19 cellular contexts compared by ENCODE assay signal in genomic region chr5:9440517-9440916, GRCh38.
A peak's percentile ranks its signal among the peaks of the same experiment; 100 is the strongest.
DNase-seq lines count a peak whose midpoint lies in the region; TF ChIP-seq lines count a peak whose summit lies in the region.
"Had no signal": no experiment of that assay in that cellular context is flagged by ENCODE, and none has a peak within 500 bp of the region (broad histone marks: within the 10 kb centered on the region; RNA-seq: fewer than 3 reads in every experiment).

No MANE protein-coding gene starts in this region.

- no peak overlapping the region for H3K4ac ChIP-seq in mesenchymal stem cell (ENCODE audit: low read depth in 1 of 2, low read length in 2 of 2)

- no peak overlapping the region for H3K23ac ChIP-seq in mesenchymal stem cell (ENCODE audit: low read length in 2 of 2)

- H3K27ac Mint-ChIP-seq in neural progenitor cell: no peak overlapping the region
- H3K27ac Mint-ChIP-seq: activated CD4-positive, alpha-beta T cell treated with anti-CD3 and anti-CD28 coated beads, Interleukin-2, amount 10 ng/mL, durations not matched to agents 24 days and 14 days; activated naive CD8-positive, alpha-beta T cell treated with anti-CD3 and anti-CD28 coated beads, Interleukin-2, amount 10 ng/mL, durations not matched to agents 7 days and 5 days had no signal

- BruUV-seq in mammary epithelial cell (replicated peaks; lab: Mats Ljungman, UMichigan): no TSS peak

- no peaks in the 10 kb centered on the region for H3K27me3 ChIP-seq in mammary epithelial cell (ENCODE audit: insufficient read depth, low read length)
- no peaks in the 10 kb centered on the region for H3K27me3 ChIP-seq in mesenchymal stem cell (ENCODE audit: control insufficient read depth in 1 of 2, insufficient read depth in 1 of 2, low read length in 2 of 2)
- no peaks in the 10 kb centered on the region for H3K27me3 ChIP-seq in neural progenitor cell
- H3K27me3 ChIP-seq: heart left ventricle, sigmoid colon, tibial nerve had no signal

- no peaks in the 10 kb centered on the region for H3K27me3 Mint-ChIP-seq in neural progenitor cell (ENCODE audit: insufficient read depth, low read depth)
- H3K27me3 Mint-ChIP-seq: activated CD4-positive, alpha-beta T cell treated with anti-CD3 and anti-CD28 coated beads, Interleukin-2, amount 10 ng/mL, durations not matched to agents 24 days and 14 days; activated naive CD8-positive, alpha-beta T cell treated with anti-CD3 and anti-CD28 coated beads, Interleukin-2, amount 10 ng/mL, durations not matched to agents 7 days and 5 days had no signal

- H4K20me1 ChIP-seq in mammary epithelial cell (ENCODE audit: insufficient read depth, low read length) (no peaks in the 10 kb centered on the region), neural progenitor cell (ENCODE audit: low read depth) (no peaks in the 10 kb centered on the region)

- no peak overlapping the region for H4K91ac ChIP-seq in mesenchymal stem cell (ENCODE audit: low read length)

- H4K8ac ChIP-seq in mesenchymal stem cell (ENCODE audit: low read length): no peak overlapping the region

- no peak overlapping the region for H3K9ac ChIP-seq in mammary epithelial cell (ENCODE audit: insufficient read depth, low read length)
- no peak overlapping the region for H3K9ac ChIP-seq in mesenchymal stem cell (ENCODE audit: low read length)
- no peak overlapping the region for H3K9ac ChIP-seq in neural progenitor cell

- peak overlapping the region; percentile 39 for H3K4me2 ChIP-seq in mammary epithelial cell (ENCODE audit: insufficient read depth, low read depth, low read length)
- no peak overlapping the region for H3K4me2 ChIP-seq in mesenchymal stem cell (ENCODE audit: low read length, poor library complexity, severe bottlenecking)
- H3K4me2 ChIP-seq in neural progenitor cell: no peak overlapping the region

- WGBS in mammary epithelial cell (ENCODE audit: low coverage, missing lambda C conversion rate): 47% methylated on average over 2 of the region's 2 CpGs
- 53% methylated on average over 2 of the region's 2 CpGs for WGBS in mesenchymal stem cell

- DNase-seq in AG08396 (ENCODE audit: low spot score) (peak; percentile 12), LHCN-M2 (ENCODE audit: low read depth) (peak; percentile 75), mammary epithelial cell (peak; percentile 64), mesenchymal stem cell (peak; percentile 31), DMS153 treated with DMSO at 0.1 percent for 48 hours (lab: John Stamatoyannopoulos, UW; ENCODE audit: unreplicated experiment) (no peak), NCI-H2029 treated with DMSO at 0.1 percent for 48 hours (lab: John Stamatoyannopoulos, UW) (no peak), neural progenitor cell (ENCODE audit: low spot score) (no peak)
- no peak for DNase-seq in stimulated activated CD4-positive, alpha-beta T cell treated with anti-CD3 and anti-CD28 coated beads, Interleukin-2, amount 100 ng/mL, for 48 hours
- DNase-seq: activated CD4-positive, alpha-beta T cell treated with anti-CD3 and anti-CD28 coated beads, Interleukin-2, amount 10 ng/mL, durations not matched to agents 24 days and 14 days; activated naive CD8-positive, alpha-beta T cell treated with anti-CD3 and anti-CD28 coated beads, Interleukin-2, amount 10 ng/mL, durations not matched to agents 7 days and 5 days; activated T-cell treated with anti-CD3 and anti-CD28 coated beads for 4 hours; cerebellar nuclear complex; GDM1; heart left ventricle; islet precursor cell; NCI-H1092; sigmoid colon had no signal

- dilution Hi-C loops in mammary epithelial cell (cut with HindIII; ENCODE audit: low sequenced_read_pairs): no loop called here

- peaks cover 14% of the 10 kb centered on the region for H3K36me3 Mint-ChIP-seq in neural progenitor cell
- H3K36me3 Mint-ChIP-seq: activated naive CD8-positive, alpha-beta T cell treated with anti-CD3 and anti-CD28 coated beads, Interleukin-2, amount 10 ng/mL, durations not matched to agents 7 days and 5 days had no signal

- H3K36me3 ChIP-seq in mammary epithelial cell (ENCODE audit: insufficient read depth, low read length) (no peaks in the 10 kb centered on the region), mesenchymal stem cell (ENCODE audit: control insufficient read depth in 1 of 2, insufficient read depth in 2 of 2, low read depth in 1 of 2, low read length in 2 of 2) (peaks cover 0 to 7% of the 10 kb centered on the region in 2 experiments), neural progenitor cell (no peaks in the 10 kb centered on the region)
- H3K36me3 ChIP-seq: sigmoid colon had no signal

- no peak overlapping the region for H3K4me3 Mint-ChIP-seq in neural progenitor cell
- H3K4me3 Mint-ChIP-seq: activated CD4-positive, alpha-beta T cell treated with anti-CD3 and anti-CD28 coated beads, Interleukin-2, amount 10 ng/mL, durations not matched to agents 24 days and 14 days; activated naive CD8-positive, alpha-beta T cell treated with anti-CD3 and anti-CD28 coated beads, Interleukin-2, amount 10 ng/mL, durations not matched to agents 7 days and 5 days; neural crest cell had no signal

- no peak overlapping the region for H2BK12ac ChIP-seq in mesenchymal stem cell (ENCODE audit: low read length in 2 of 2)

- peak overlapping the region in 1 of 2 experiments; percentile 1 for H3K18ac ChIP-seq in mesenchymal stem cell (ENCODE audit: low read depth in 1 of 2, low read length in 2 of 2)

- H3K9me3 ChIP-seq in mammary epithelial cell (replicated peaks; ENCODE audit: insufficient read depth, low read length): no peaks in the 10 kb centered on the region
- H3K9me3 ChIP-seq in mesenchymal stem cell (ENCODE audit: control insufficient read depth, low read length): peaks cover 3% of the 10 kb centered on the region
- H3K9me3 ChIP-seq in neural progenitor cell (ENCODE audit: low read depth): peaks cover 10% of the 10 kb centered on the region
- H3K9me3 ChIP-seq: sigmoid colon had no signal

- TF ChIP-seq CTCF in mammary epithelial cell (conservative IDR thresholded peaks at IDR 0.05 in 1 of 2, IDR thresholded peaks at IDR 0.05 in 1 of 2; ENCODE audit: extremely low read depth in 1 of 2, insufficient read depth in 1 of 2, low read depth in 1 of 2, low read length in 2 of 2) (no peak), neural progenitor cell (IDR thresholded peaks at IDR 0.05) (no peak)

- no peak overlapping the region for H2BK120ac ChIP-seq in mesenchymal stem cell (ENCODE audit: low read depth, low read length)

- H3K4me1 ChIP-seq in mammary epithelial cell (ENCODE audit: insufficient read depth, low read length) (peaks cover 34% of the 10 kb centered on the region), mesenchymal stem cell (ENCODE audit: control insufficient read depth, insufficient read depth, low read depth, low read length) (peaks cover 22% of the 10 kb centered on the region), neural progenitor cell (no peaks in the 10 kb centered on the region)
- H3K4me1 ChIP-seq: sigmoid colon had no signal

- no peak overlapping the region for H2BK5ac ChIP-seq in mesenchymal stem cell (ENCODE audit: low read depth, low read length, poor library complexity, severe bottlenecking)

- no peak overlapping the region for H2AK5ac ChIP-seq in mesenchymal stem cell (ENCODE audit: low read length, severe bottlenecking)

- H3K9me3 Mint-ChIP-seq in neural progenitor cell: peaks cover 13% of the 10 kb centered on the region

- CTCF ChIA-PET in mammary epithelial cell (lab: Charles Lee; ENCODE audit: low non-redundant PET): no interaction called here

- H3K14ac ChIP-seq in mesenchymal stem cell (ENCODE audit: low read length in 2 of 2): no peak overlapping the region

- H3K79me2 ChIP-seq in mammary epithelial cell (ENCODE audit: insufficient read depth, low read length) (no peaks in the 10 kb centered on the region), neural progenitor cell (ENCODE audit: low read depth) (no peaks in the 10 kb centered on the region)

- no peaks in the 10 kb centered on the region for H3F3A ChIP-seq in neural progenitor cell (ENCODE audit: low read depth)

- intact Hi-C loops in mammary epithelial cell (cut with micrococcal nuclease): loop anchor here (1.0 to 5.0 kb wide), 2 partner anchors 27 to 107 kb away; partner anchors contain the start of gene SEMA5A

- H3K4me1 Mint-ChIP-seq in neural progenitor cell: peaks cover 3% of the 10 kb centered on the region
- H3K4me1 Mint-ChIP-seq: activated CD4-positive, alpha-beta T cell treated with anti-CD3 and anti-CD28 coated beads, Interleukin-2, amount 10 ng/mL, durations not matched to agents 24 days and 14 days; activated naive CD8-positive, alpha-beta T cell treated with anti-CD3 and anti-CD28 coated beads, Interleukin-2, amount 10 ng/mL, durations not matched to agents 7 days and 5 days had no signal

- peaks cover 32% of the 10 kb centered on the region for H3K79me1 ChIP-seq in mesenchymal stem cell (replicated peaks; ENCODE audit: low read length, poor library complexity, severe bottlenecking)

- no peak overlapping the region for H2BK15ac ChIP-seq in mesenchymal stem cell (ENCODE audit: low read depth, poor library complexity, severe bottlenecking)

- no peak overlapping the region for H2AFZ ChIP-seq in mammary epithelial cell (ENCODE audit: low read depth, low read length)
- no peak overlapping the region for H2AFZ ChIP-seq in mesenchymal stem cell (ENCODE audit: low read depth, low read length)
- H2AFZ ChIP-seq in neural progenitor cell (replicated peaks): no peak overlapping the region

- in situ Hi-C loops in mammary epithelial cell (cut with MboI; ENCODE audit: low sequenced_read_pairs in 2 of 2): no loop called here

- peak overlapping the region; percentile 15 for H3K27ac ChIP-seq in mammary epithelial cell (ENCODE audit: insufficient read depth, low read depth, low read length)
- H3K27ac ChIP-seq in mesenchymal stem cell (ENCODE audit: low read length, poor library complexity, severe bottlenecking): peak overlapping the region; percentile 3
- no peak overlapping the region for H3K27ac ChIP-seq in neural progenitor cell
- H3K27ac ChIP-seq: sigmoid colon had no signal

- no peak overlapping the region for H3K4me3 ChIP-seq in mammary epithelial cell (replicated peaks in 1 of 3; ENCODE audit: insufficient read depth in 1 of 3, low read depth in 2 of 3, low read length in 3 of 3)
- no peak overlapping the region for H3K4me3 ChIP-seq in mesenchymal stem cell (ENCODE audit: insufficient read depth in 1 of 2, low read depth in 1 of 2, low read length in 2 of 2)
- no peak overlapping the region for H3K4me3 ChIP-seq in neural progenitor cell
- H3K4me3 ChIP-seq: heart left ventricle, sigmoid colon, tibial nerve had no signal

Comparison
In these comparisons a context has a peak if more than half of its experiments do, and no peak if none do; other contexts are left out.
1. DNase-seq: peak in AG08396 (single experiment), LHCN-M2 (single experiment), mammary epithelial cell (single experiment) and mesenchymal stem cell (single experiment); none in DMS153 treated with DMSO at 0.1 percent for 48 hours (single experiment), stimulated activated CD4-positive, alpha-beta T cell treated with anti-CD3 and anti-CD28 coated beads, Interleukin-2, amount 100 ng/mL, for 48 hours (0 of 2), NCI-H2029 treated with DMSO at 0.1 percent for 48 hours (single experiment) and neural progenitor cell (single experiment).